Comparison of ENCODE assay signal across 18 cellular contexts in the genomic region with DNA sequence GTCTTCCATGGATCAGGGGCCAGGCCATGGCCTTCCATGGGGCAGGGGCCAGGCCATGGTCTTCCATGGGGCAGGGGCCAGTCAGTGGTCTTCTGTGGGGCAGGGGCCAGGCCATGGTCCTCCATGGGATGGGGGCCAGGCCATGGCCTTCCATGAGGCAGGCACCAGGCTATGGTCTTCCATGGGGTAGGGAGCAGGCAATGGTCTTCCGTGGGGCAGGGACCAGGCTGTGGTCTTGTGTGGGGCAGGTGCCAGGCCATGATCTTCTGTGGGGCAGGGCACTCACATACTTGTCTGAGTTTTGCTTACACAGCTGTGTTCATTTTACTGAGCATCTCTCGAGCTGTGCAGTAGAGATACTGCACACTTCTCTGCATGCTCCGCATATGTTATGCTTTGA. TPM values are rescaled to one million over a fixed set of nuclear protein-coding genes. Genes with fewer than 3 reads are reported as not detected.
DNase-seq lines count a peak whose midpoint lies in the region; ATAC-seq and TF ChIP-seq lines count a peak whose summit lies in the region.
"Had no signal": no experiment of that assay in that cellular context is flagged by ENCODE, and none has a peak within 500 bp of the region (broad histone marks: within the 10 kb centered on the region; RNA-seq: fewer than 3 reads in every experiment).

No MANE protein-coding gene starts in this region.

- ATAC-seq in natural killer cell treated with Interleukin-12 subunit alpha and Interleukin-12 subunit beta and Interleukin-15 and Interleukin-18, amount 100 ng/mL, for 72 hours: peak; percentile 48 to 65
- peak; percentile 55 for ATAC-seq in stimulated activated memory B cell treated with anti-CD40 and anti-IgM and Interleukin-4, amounts not matched to agents 10 μg/mL and 1 μg/mL and 100 μg/mL, for 72 hours
- no peak for ATAC-seq in activated T-helper 17 cell treated with anti-CD3 and anti-CD28 coated beads, Interleukin-2, amount 50 U/mL, for 72 hours (replicated peaks)
- ATAC-seq in gastrocnemius medialis: no peak

- TF ChIP-seq CTCF in esophagus muscularis mucosa (IDR thresholded peaks at IDR 0.05): no peak
- no peak for TF ChIP-seq CTCF in gastrocnemius medialis (IDR thresholded peaks at IDR 0.05 in 4 of 5, conservative IDR thresholded peaks at IDR 0.05 in 1 of 5)

- no peaks in the 10 kb centered on the region for H3K36me3 ChIP-seq in esophagus muscularis mucosa
- H3K36me3 ChIP-seq in gastrocnemius medialis: no peaks in the 10 kb centered on the region

- no peaks in the 10 kb centered on the region for H3K9me3 Mint-ChIP-seq in natural killer cell treated with Interleukin-12 subunit alpha and Interleukin-12 subunit beta and Interleukin-15 and Interleukin-18, amount 100 ng/mL, for 72 hours
- peaks cover 2% of the 10 kb centered on the region for H3K9me3 Mint-ChIP-seq in stimulated activated memory B cell treated with anti-CD40 and anti-IgM and Interleukin-4, amounts not matched to agents 10 μg/mL and 1 μg/mL and 100 μg/mL, for 72 hours
- H3K9me3 Mint-ChIP-seq in activated T-helper 17 cell treated with anti-CD3 and anti-CD28 coated beads, Interleukin-2, amount 50 U/mL, for 72 hours: no peaks in the 10 kb centered on the region

- H3K4me1 Mint-ChIP-seq in natural killer cell treated with Interleukin-12 subunit alpha and Interleukin-12 subunit beta and Interleukin-15 and Interleukin-18, amount 100 ng/mL, for 72 hours (ENCODE audit: low read depth in 2 of 2): no peaks in the 10 kb centered on the region
- H3K4me1 Mint-ChIP-seq in stimulated activated memory B cell treated with anti-CD40 and anti-IgM and Interleukin-4, amounts not matched to agents 10 μg/mL and 1 μg/mL and 100 μg/mL, for 72 hours: no peaks in the 10 kb centered on the region
- no peaks in the 10 kb centered on the region for H3K4me1 Mint-ChIP-seq in activated T-helper 17 cell treated with anti-CD3 and anti-CD28 coated beads, Interleukin-2, amount 50 U/mL, for 72 hours
- H3K4me1 Mint-ChIP-seq: CD4-positive, alpha-beta memory T cell had no signal

- DNase-seq in esophagus muscularis mucosa (ENCODE audit: extremely low spot score): peak; percentile 66
- no peak for DNase-seq in natural killer cell treated with Interleukin-12 subunit alpha and Interleukin-12 subunit beta and Interleukin-15 and Interleukin-18, amount 100 ng/mL, for 72 hours (ENCODE audit: low spot score)
- peak; percentile 37 for DNase-seq in posterior vena cava (ENCODE audit: low spot score)
- DNase-seq in H4 (ENCODE audit: low spot score): no peak
- no peak for DNase-seq in hippocampal formation (lab: John Stamatoyannopoulos, UW)
- DNase-seq in gastrocnemius medialis: no peak
- DNase-seq: C1 segment of cervical spinal cord; Calu3; CD4-positive, alpha-beta memory T cell; COR-L47; DMS53; DMS79 treated with DMSO at 0.1 percent for 48 hours; GF-D8; GOT3; H7; HCEC 1CT had no signal

- no peak for TF ChIP-seq EP300 in esophagus muscularis mucosa (IDR thresholded peaks at IDR 0.05)

- no peak overlapping the region for H3K4me3 ChIP-seq in esophagus muscularis mucosa
- H3K4me3 ChIP-seq in gastrocnemius medialis: no peak overlapping the region

- intact Hi-C loops in esophagus muscularis mucosa (cut with DNase I) (no loop called here), posterior vena cava (cut with DNase I) (no loop called here), gastrocnemius medialis (cut with DNase I; ENCODE audit: low total_unique reads) (no loop called here)

- H3K27ac Mint-ChIP-seq in natural killer cell treated with Interleukin-12 subunit alpha and Interleukin-12 subunit beta and Interleukin-15 and Interleukin-18, amount 100 ng/mL, for 72 hours: no peak overlapping the region
- H3K27ac Mint-ChIP-seq in stimulated activated memory B cell treated with anti-CD40 and anti-IgM and Interleukin-4, amounts not matched to agents 10 μg/mL and 1 μg/mL and 100 μg/mL, for 72 hours: no peak overlapping the region
- H3K27ac Mint-ChIP-seq in activated T-helper 17 cell treated with anti-CD3 and anti-CD28 coated beads, Interleukin-2, amount 50 U/mL, for 72 hours: no peak overlapping the region
- H3K27ac Mint-ChIP-seq: CD4-positive, alpha-beta memory T cell had no signal

- no peaks in the 10 kb centered on the region for H3K27me3 ChIP-seq in esophagus muscularis mucosa
- H3K27me3 ChIP-seq in gastrocnemius medialis: no peaks in the 10 kb centered on the region

- H3K36me3 Mint-ChIP-seq in natural killer cell treated with Interleukin-12 subunit alpha and Interleukin-12 subunit beta and Interleukin-15 and Interleukin-18, amount 100 ng/mL, for 72 hours: no peaks in the 10 kb centered on the region
- no peaks in the 10 kb centered on the region for H3K36me3 Mint-ChIP-seq in stimulated activated memory B cell treated with anti-CD40 and anti-IgM and Interleukin-4, amounts not matched to agents 10 μg/mL and 1 μg/mL and 100 μg/mL, for 72 hours
- H3K36me3 Mint-ChIP-seq in activated T-helper 17 cell treated with anti-CD3 and anti-CD28 coated beads, Interleukin-2, amount 50 U/mL, for 72 hours (ENCODE audit: low read depth): no peaks in the 10 kb centered on the region
- H3K36me3 Mint-ChIP-seq: CD4-positive, alpha-beta memory T cell had no signal

- H3K9me3 ChIP-seq in esophagus muscularis mucosa: peaks cover 0 to 5% (median 0%) of the 10 kb centered on the region in 4 donors
- no peaks in the 10 kb centered on the region for H3K9me3 ChIP-seq in gastrocnemius medialis

- H3K27ac ChIP-seq in esophagus muscularis mucosa (replicated peaks in 1 of 4) (no peak overlapping the region), gastrocnemius medialis (no peak overlapping the region)

- WGBS in esophagus muscularis mucosa: 94% methylated on average over 3 of the region's 3 CpGs

- H3K4me1 ChIP-seq in esophagus muscularis mucosa (no peaks in the 10 kb centered on the region), gastrocnemius medialis (no peaks in the 10 kb centered on the region)

- H3K27me3 Mint-ChIP-seq in natural killer cell treated with Interleukin-12 subunit alpha and Interleukin-12 subunit beta and Interleukin-15 and Interleukin-18, amount 100 ng/mL, for 72 hours: peaks cover 6 to 7% of the 10 kb centered on the region in 2 donors
- H3K27me3 Mint-ChIP-seq in stimulated activated memory B cell treated with anti-CD40 and anti-IgM and Interleukin-4, amounts not matched to agents 10 μg/mL and 1 μg/mL and 100 μg/mL, for 72 hours: no peaks in the 10 kb centered on the region
- H3K27me3 Mint-ChIP-seq in activated T-helper 17 cell treated with anti-CD3 and anti-CD28 coated beads, Interleukin-2, amount 50 U/mL, for 72 hours: no peaks in the 10 kb centered on the region
- H3K27me3 Mint-ChIP-seq: CD4-positive, alpha-beta memory T cell had no signal

- TF ChIP-seq POLR2A in esophagus muscularis mucosa (IDR thresholded peaks at IDR 0.05; ENCODE audit: low read depth): no peak
- no peak for TF ChIP-seq POLR2A in gastrocnemius medialis (IDR thresholded peaks at IDR 0.05)

- in situ Hi-C loops in gastrocnemius medialis (cut with MboI; ENCODE audit: low sequenced_read_pairs in 4 of 4): no loop called here

- H3K4me3 Mint-ChIP-seq in natural killer cell treated with Interleukin-12 subunit alpha and Interleukin-12 subunit beta and Interleukin-15 and Interleukin-18, amount 100 ng/mL, for 72 hours: no peak overlapping the region
- H3K4me3 Mint-ChIP-seq in stimulated activated memory B cell treated with anti-CD40 and anti-IgM and Interleukin-4, amounts not matched to agents 10 μg/mL and 1 μg/mL and 100 μg/mL, for 72 hours: no peak overlapping the region
- no peak overlapping the region for H3K4me3 Mint-ChIP-seq in activated T-helper 17 cell treated with anti-CD3 and anti-CD28 coated beads, Interleukin-2, amount 50 U/mL, for 72 hours
- H3K4me3 Mint-ChIP-seq: CD4-positive, alpha-beta memory T cell had no signal

RNA-seq across cellular contexts. Expression of gene THBS2, which starts 57.3 kb away (rescaled TPM):
- total RNA-seq in esophagus muscularis mucosa: 10 to 100 TPM; 25.7 to 36.4 (median 28.8) TPM
- total RNA-seq in natural killer cell treated with Interleukin-12 subunit alpha and Interleukin-12 subunit beta and Interleukin-15 and Interleukin-18, amount 100 ng/mL, for 72 hours: not detected
- total RNA-seq in posterior vena cava: 100 to 1,000 TPM; 358 to 373 TPM
- 0.19 and 0.21 TPM in 2 replicates for total RNA-seq in H4 (2014; rRNA removed; shearing (Covaris generic))
- total RNA-seq in activated T-helper 17 cell treated with anti-CD3 and anti-CD28 coated beads, Interleukin-2, amount 50 U/mL, for 72 hours: not detected
- 1 to 10 TPM; 3.6 to 7.7 (median 4.8) TPM for total RNA-seq in gastrocnemius medialis
- total RNA-seq: Calu3; CD4-positive, alpha-beta memory T cell had no signal

Comparison
In these comparisons a context has a peak if more than half of its experiments do, and no peak if none do; other contexts are left out.
1. DNase-seq: peak in esophagus muscularis mucosa (single experiment) and posterior vena cava (single experiment); none in natural killer cell treated with Interleukin-12 subunit alpha and Interleukin-12 subunit beta and Interleukin-15 and Interleukin-18, amount 100 ng/mL, for 72 hours (single experiment), H4 (single experiment), hippocampal formation (0 of 2) and gastrocnemius medialis (0 of 2).
2. ATAC-seq: peak in natural killer cell treated with Interleukin-12 subunit alpha and Interleukin-12 subunit beta and Interleukin-15 and Interleukin-18, amount 100 ng/mL, for 72 hours (2 of 2) and stimulated activated memory B cell treated with anti-CD40 and anti-IgM and Interleukin-4, amounts not matched to agents 10 μg/mL and 1 μg/mL and 100 μg/mL, for 72 hours (single experiment); none in activated T-helper 17 cell treated with anti-CD3 and anti-CD28 coated beads, Interleukin-2, amount 50 U/mL, for 72 hours (single experiment) and gastrocnemius medialis (0 of 2).
3. RNA of gene THBS2, which starts 57.3 kb away (total RNA-seq): 358 to 373 TPM in posterior vena cava; 25.7 to 36.4 TPM in esophagus muscularis mucosa, 3.6 to 7.7 TPM in gastrocnemius medialis, 0.19 to 0.21 TPM in H4, not detected in natural killer cell treated with Interleukin-12 subunit alpha and Interleukin-12 subunit beta and Interleukin-15 and Interleukin-18, amount 100 ng/mL, for 72 hours and not detected in activated T-helper 17 cell treated with anti-CD3 and anti-CD28 coated beads, Interleukin-2, amount 50 U/mL, for 72 hours; every median in the first group is over 4 times any median in the second.